14 cellular contexts compared by ENCODE assay signal in the genomic region with DNA sequence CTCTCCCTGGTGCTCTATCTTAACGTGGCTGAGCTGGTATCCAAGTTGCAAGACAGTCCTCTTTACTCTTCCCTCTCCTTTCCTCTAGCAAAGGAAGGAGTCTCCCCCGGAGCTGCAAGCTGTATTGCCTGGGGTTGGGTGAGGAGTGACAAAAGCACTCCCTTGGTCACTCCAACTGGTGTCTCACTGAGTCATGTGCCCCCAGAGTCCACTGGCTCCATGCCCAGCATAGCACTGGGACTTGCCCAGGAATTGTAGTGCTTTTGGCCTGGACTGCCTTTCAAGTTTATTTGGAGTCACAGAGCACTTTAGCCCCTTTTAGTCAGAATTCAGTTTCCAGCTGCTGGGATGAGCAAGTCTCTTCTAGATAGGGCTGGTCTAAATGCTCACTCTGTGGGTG.
DNase-seq lines count a peak whose midpoint lies in the region; TF ChIP-seq lines count a peak whose summit lies in the region.
"Had no signal": no experiment of that assay in that cellular context is flagged by ENCODE, and none has a peak within 500 bp of the region (broad histone marks: within the 10 kb centered on the region; RNA-seq: fewer than 3 reads in every experiment).

No MANE protein-coding gene starts in this region.

- H2AK5ac ChIP-seq in neuronal stem cell (ENCODE audit: low read depth, low read length) = no peak overlapping the region

- H3K9ac ChIP-seq in neuronal stem cell (ENCODE audit: low read depth, low read length, poor library complexity) = no peak overlapping the region

- CTCF ChIA-PET in RWPE1 (lab: Yijun Ruan, JAX) = interaction anchor here (0.6 kb wide), 1 partner anchor 773 kb away, joined by 3 read pairs; no protein-coding TSS in a partner anchor

- no peak for TF ChIP-seq POLR2A in stomach (IDR thresholded peaks at IDR 0.05)

- intact Hi-C loops in stomach (cut with DNase I; ENCODE audit: low total_unique reads) = no loop called here

- POLR2A ChIA-PET in RWPE1 (lab: Yijun Ruan, JAX; ENCODE audit: low non-redundant PET) = interaction anchor here (0.6 kb wide), 1 partner anchor 49 kb away, joined by 6 read pairs; no protein-coding TSS in a partner anchor

- no peak overlapping the region for H3K23ac ChIP-seq in neuronal stem cell (ENCODE audit: low read depth, low read length, poor library complexity)

- peak overlapping the region; percentile 56 for H3K27ac ChIP-seq in RWPE1
- no peak overlapping the region for H3K27ac ChIP-seq in neuronal stem cell (replicated peaks; ENCODE audit: low read length)
- H3K27ac ChIP-seq in stomach = no peak overlapping the region

- H2BK5ac ChIP-seq in neuronal stem cell (ENCODE audit: low read length) = no peak overlapping the region

- H3K18ac ChIP-seq in neuronal stem cell (ENCODE audit: low read length) = no peak overlapping the region

- H3K4me1 ChIP-seq in neuronal stem cell (ENCODE audit: control insufficient read depth in 2 of 2, insufficient read depth in 1 of 2, low read depth in 1 of 2, low read length in 2 of 2) = no peaks in the 10 kb centered on the region
- no peaks in the 10 kb centered on the region for H3K4me1 ChIP-seq in stomach

- H4K91ac ChIP-seq in neuronal stem cell (ENCODE audit: low read depth, low read length, poor library complexity) = no peak overlapping the region

- DNase-seq in GM04503 (ENCODE audit: low read depth) (peak; percentile 50), RWPE1 (ENCODE audit: low spot score) (no peak), fibroblast of mammary gland (ENCODE audit: low read depth) (peak; percentile 86), neuronal stem cell (ENCODE audit: low spot score) (no peak), stomach (no peak), NCI-H748 treated with DMSO at 0.1 percent for 48 hours (lab: John Stamatoyannopoulos, UW) (no peak), OCI-M1 (lab: John Stamatoyannopoulos, UW) (no peak), NCI-H510A (lab: John Stamatoyannopoulos, UW) (no peak)
- DNase-seq: activated CD4-positive, alpha-beta T cell treated with anti-CD3 and anti-CD28 coated beads, Interleukin-2, amount 10 ng/mL, durations not matched to agents 7 days and 5 days; activated naive CD4-positive, alpha-beta T cell; effector CD4-positive, alpha-beta T cell; natural killer cell; NCI-H446; small intestine had no signal

- H3K79me1 ChIP-seq in neuronal stem cell (ENCODE audit: low read depth, low read length) = no peaks in the 10 kb centered on the region

- no peak overlapping the region for H2BK120ac ChIP-seq in neuronal stem cell (ENCODE audit: low read depth, low read length)

- H3K4me3 ChIP-seq in fibroblast of mammary gland (ENCODE audit: control insufficient read depth, low read depth, low read length) (no peak overlapping the region), neuronal stem cell (ENCODE audit: low read length in 2 of 2) (no peak overlapping the region), stomach (no peak overlapping the region)

- no peak for TF ChIP-seq CTCF in RWPE1 (conservative IDR thresholded peaks at IDR 0.05; ENCODE audit: low read depth)
- no peak for TF ChIP-seq CTCF in fibroblast of mammary gland (conservative IDR thresholded peaks at IDR 0.05; ENCODE audit: control insufficient read depth, insufficient read depth, low read depth, low read length)
- no peak for TF ChIP-seq CTCF in stomach (IDR thresholded peaks at IDR 0.05)

- peak overlapping the region; percentile 17 for H3K14ac ChIP-seq in neuronal stem cell (ENCODE audit: low read length)

- no peak overlapping the region for H4K8ac ChIP-seq in neuronal stem cell (ENCODE audit: low read depth, low read length)

- H3K36me3 ChIP-seq in neuronal stem cell (replicated peaks in 1 of 2; ENCODE audit: control insufficient read depth in 2 of 2, insufficient read depth in 2 of 2, low read length in 2 of 2) (no peaks in the 10 kb centered on the region), stomach (no peaks in the 10 kb centered on the region)

- no peak for TF ChIP-seq EP300 in stomach (IDR thresholded peaks at IDR 0.05)

- no peak overlapping the region for H3K4ac ChIP-seq in neuronal stem cell (ENCODE audit: low read length)

- H3K4me2 ChIP-seq in neuronal stem cell (ENCODE audit: insufficient read depth, low read length, poor library complexity, severe bottlenecking) = no peak overlapping the region

- H2AFZ ChIP-seq in neuronal stem cell (ENCODE audit: low read length) = no peak overlapping the region

- H3K9me3 ChIP-seq in neuronal stem cell (replicated peaks in 1 of 2; ENCODE audit: control insufficient read depth in 2 of 2, insufficient read depth in 1 of 2, low read depth in 1 of 2, low read length in 2 of 2) (no peaks in the 10 kb centered on the region), stomach (no peaks in the 10 kb centered on the region)

- no peak overlapping the region for H2BK12ac ChIP-seq in neuronal stem cell (ENCODE audit: low read length)

- WGBS in neuronal stem cell (ENCODE audit: extremely low coverage in 2 of 2, insufficient read length in 2 of 2, insufficient replicate concordance in 1 of 2), 2 donors = no CpG with 5 or more reads among the region's 2 CpGs
- 14 to 60% (median 51%) methylated on average over 2 of the region's 2 CpGs for WGBS in stomach, 5 donors

- no peak overlapping the region for H2BK15ac ChIP-seq in neuronal stem cell (ENCODE audit: low read length)

- peaks cover 0 to 4% (median 0%) of the 10 kb centered on the region in 3 experiments for H3K27me3 ChIP-seq in neuronal stem cell (ENCODE audit: control insufficient read depth in 3 of 3, insufficient read depth in 3 of 3, low read depth in 1 of 3, low read length in 3 of 3)
- H3K27me3 ChIP-seq in stomach = no peaks in the 10 kb centered on the region

Comparison
In these comparisons a context has a peak if more than half of its experiments do, and no peak if none do; other contexts are left out.
1. DNase-seq: peak in GM04503 (single experiment) and fibroblast of mammary gland (single experiment); none in RWPE1 (single experiment), neuronal stem cell (single experiment), stomach (single experiment), NCI-H748 treated with DMSO at 0.1 percent for 48 hours (single experiment), OCI-M1 (single experiment) and NCI-H510A (single experiment).